ENCODE assay signal across 10 cellular contexts in genomic region chr3:108493862-108494261, GRCh38. TPM values are rescaled to one million over a fixed set of nuclear protein-coding genes. Genes with fewer than 3 reads are reported as not detected.
DNase-seq lines count a peak whose midpoint lies in the region; ATAC-seq and TF ChIP-seq lines count a peak whose summit lies in the region.
"Had no signal": no experiment of that assay in that cellular context is flagged by ENCODE, and none has a peak within 500 bp of the region (broad histone marks: within the 10 kb centered on the region; RNA-seq: fewer than 3 reads in every experiment).

No MANE protein-coding gene starts in this region.

- no peaks in the 10 kb centered on the region for H3K4me1 ChIP-seq in OCI-LY1 (ENCODE audit: insufficient read depth, low read length, severe bottlenecking)

- no peak overlapping the region for H2AFZ ChIP-seq in OCI-LY1 (ENCODE audit: low read length)

- no peaks in the 10 kb centered on the region for H4K20me1 ChIP-seq in OCI-LY1 (ENCODE audit: insufficient read depth, low read length)

- H3K9me3 ChIP-seq in OCI-LY1 (ENCODE audit: low read length), result no peaks in the 10 kb centered on the region

- CTCF ChIA-PET in AG04449 (lab: Yijun Ruan, JAX), result interaction anchor here (2.4 to 11.2 kb wide), 3 partner anchors 11 to 61 kb away, joined by 9 to 239 read pairs (median 12); no protein-coding TSS in a partner anchor

- no peak overlapping the region for H3K27ac ChIP-seq in OCI-LY1 (ENCODE audit: low read depth, low read length, poor library complexity, severe bottlenecking)
- H3K27ac ChIP-seq: HL-60 had no signal

- no peak overlapping the region for H3K4me2 ChIP-seq in OCI-LY1 (ENCODE audit: low read length)

- ATAC-seq in GM19397 (IDR thresholded peaks at IDR 0.05; ENCODE audit: unreplicated experiment), result no peak
- ATAC-seq in GM18870 (IDR thresholded peaks at IDR 0.05; ENCODE audit: unreplicated experiment), result no peak
- ATAC-seq in GM21390 (IDR thresholded peaks at IDR 0.05; ENCODE audit: unreplicated experiment), result no peak

- H3K36me3 ChIP-seq in GM06990 (ENCODE audit: control insufficient read depth, insufficient read depth, low read length) (no peaks in the 10 kb centered on the region), OCI-LY1 (ENCODE audit: insufficient read depth, low read length) (no peaks in the 10 kb centered on the region)

- no peaks in the 10 kb centered on the region for H3K79me2 ChIP-seq in OCI-LY1 (ENCODE audit: insufficient read depth, low read length)

- H3F3A ChIP-seq in OCI-LY1 (ENCODE audit: insufficient read depth, low read length), result no peaks in the 10 kb centered on the region

- no peaks in the 10 kb centered on the region for H3K27me3 ChIP-seq in GM06990 (replicated peaks; ENCODE audit: control insufficient read depth, insufficient read depth, low read length)
- H3K27me3 ChIP-seq in OCI-LY1 (ENCODE audit: insufficient read depth, low read length), result no peaks in the 10 kb centered on the region

- H3K9ac ChIP-seq in OCI-LY1 (ENCODE audit: low read length), result no peak overlapping the region

- POLR2A ChIA-PET in AG04449 (lab: Yijun Ruan, JAX), result no interaction called here

- no peak overlapping the region for H3K4me3 ChIP-seq in AG04449 (ENCODE audit: low read depth, low read length)
- no peak overlapping the region for H3K4me3 ChIP-seq in GM06990 (replicated peaks; ENCODE audit: low read depth, low read length)
- no peak overlapping the region for H3K4me3 ChIP-seq in OCI-LY1 (ENCODE audit: low read depth, low read length, poor library complexity, severe bottlenecking)
- no peak overlapping the region for H3K4me3 ChIP-seq in fibroblast of the aortic adventitia (ENCODE audit: low read depth, low read length)

- TF ChIP-seq CTCF in AG04449 (IDR thresholded peaks at IDR 0.05; ENCODE audit: insufficient read depth, low read length, missing control alignments) (peak; percentile 28), GM06990 (IDR thresholded peaks at IDR 0.05; ENCODE audit: insufficient read depth, low read length, poor library complexity, severe bottlenecking) (peak; percentile 17), OCI-LY1 (IDR thresholded peaks at IDR 0.05; ENCODE audit: low read length) (0 out of 2 replicates have a peak, but pooled peaks have one; percentile 9), fibroblast of the aortic adventitia (IDR thresholded peaks at IDR 0.05; ENCODE audit: insufficient read depth, low read length) (peak; percentile 29)

- DNase-seq in AG04449 (ENCODE audit: low read depth, low spot score), result no peak
- DNase-seq in GM06990 (ENCODE audit: extremely low read depth, insufficient read length), result no peak
- DNase-seq in fibroblast of the aortic adventitia (ENCODE audit: low read depth), result no peak
- no peak for DNase-seq in activated T-cell treated with anti-CD3 and anti-CD28 coated beads for 4 hours
- DNase-seq: stimulated activated CD4-positive, alpha-beta T cell treated with anti-CD3 and anti-CD28 coated beads, Interleukin-1b, Interleukin-23, amount 100 ng/mL, for 48 hours had no signal

- no peaks in the 10 kb centered on the region for H3K9me2 ChIP-seq in OCI-LY1 (ENCODE audit: low read depth, low read length)

RNA-seq across cellular contexts. Expression of gene MYH15, which starts 16.5 kb away (rescaled TPM):
- 0.99 and 1.6 TPM in 2 replicates for total RNA-seq in fibroblast of the aortic adventitia (ENCODE audit: low replicate concordance)
